11 cellular contexts compared by ENCODE assay signal in genomic region chr17:74860999-74861553, GRCh38. TPM values are rescaled to one million over a fixed set of nuclear protein-coding genes. Genes with fewer than 3 reads are reported as not detected.
DNase-seq lines count a peak whose midpoint lies in the region; ATAC-seq and TF ChIP-seq lines count a peak whose summit lies in the region.
"Had no signal": no experiment of that assay in that cellular context is flagged by ENCODE, and none has a peak within 500 bp of the region (broad histone marks: within the 10 kb centered on the region; RNA-seq: fewer than 3 reads in every experiment).

No MANE protein-coding gene starts in this region.

- no peak for TF ChIP-seq POLR2A in suprapubic skin (IDR thresholded peaks at IDR 0.05)

- peaks cover 10% of the 10 kb centered on the region for H3K36me3 ChIP-seq in suprapubic skin

- no peak overlapping the region for H3K27ac Mint-ChIP-seq in activated naive CD8-positive, alpha-beta T cell
- no peak overlapping the region for H3K27ac Mint-ChIP-seq in activated naive CD8-positive, alpha-beta T cell treated with anti-CD3 and anti-CD28 coated beads for 36 hours
- H3K27ac Mint-ChIP-seq in activated naive CD8-positive, alpha-beta T cell treated with anti-CD3 and anti-CD28 coated beads, Interleukin-2, amount 50 U/mL, for 24 hours: no peak overlapping the region

- H3K9me3 ChIP-seq in suprapubic skin: no peaks in the 10 kb centered on the region

- peaks cover 64% of the 10 kb centered on the region for H3K27me3 ChIP-seq in suprapubic skin

- H3K27ac ChIP-seq in suprapubic skin: no peak overlapping the region

- no CpG with 5 or more reads among the region's 70 CpGs for WGBS in suprapubic skin

- no peak for ATAC-seq in activated naive CD8-positive, alpha-beta T cell treated with anti-CD3 and anti-CD28 coated beads, Interleukin-2, amount 50 U/mL, for 24 hours
- ATAC-seq in GM21528 (IDR thresholded peaks at IDR 0.05; ENCODE audit: low FRiP score, unreplicated experiment): no peak

- H3K27me3 Mint-ChIP-seq in activated naive CD8-positive, alpha-beta T cell: peaks cover 16% of the 10 kb centered on the region
- H3K27me3 Mint-ChIP-seq in activated naive CD8-positive, alpha-beta T cell treated with anti-CD3 and anti-CD28 coated beads for 36 hours: peaks cover 61% of the 10 kb centered on the region
- peaks cover 43% of the 10 kb centered on the region for H3K27me3 Mint-ChIP-seq in activated naive CD8-positive, alpha-beta T cell treated with anti-CD3 and anti-CD28 coated beads, Interleukin-2, amount 50 U/mL, for 24 hours

- peaks cover 32% of the 10 kb centered on the region for H3K4me1 ChIP-seq in suprapubic skin

- DNase-seq in activated naive CD8-positive, alpha-beta T cell treated with anti-CD3 and anti-CD28 coated beads for 36 hours: no peak
- DNase-seq in activated naive CD8-positive, alpha-beta T cell treated with anti-CD3 and anti-CD28 coated beads, Interleukin-2, amount 50 U/mL, for 24 hours: no peak
- DNase-seq in left kidney (ENCODE audit: low read depth, low spot score): peak; percentile 40
- DNase-seq in suprapubic skin (ENCODE audit: low spot score in 2 of 2): no peak
- DNase-seq in activated CD4-positive, alpha-beta T cell treated with anti-CD3 and anti-CD28 coated beads, Interleukin-2, amount 50 U/mL, for 1 hour: no peak
- DNase-seq in HK-2 (ENCODE audit: unreplicated experiment): no peak
- DNase-seq: AML-193, cerebellar nuclear complex, NCI-H446 had no signal

- TF ChIP-seq CTCF in suprapubic skin (IDR thresholded peaks at IDR 0.05): no peak

- no peak for TF ChIP-seq EP300 in suprapubic skin (IDR thresholded peaks at IDR 0.05)

- peaks cover 5% of the 10 kb centered on the region for H3K36me3 Mint-ChIP-seq in activated naive CD8-positive, alpha-beta T cell
- H3K36me3 Mint-ChIP-seq in activated naive CD8-positive, alpha-beta T cell treated with anti-CD3 and anti-CD28 coated beads for 36 hours: no peaks in the 10 kb centered on the region
- no peaks in the 10 kb centered on the region for H3K36me3 Mint-ChIP-seq in activated naive CD8-positive, alpha-beta T cell treated with anti-CD3 and anti-CD28 coated beads, Interleukin-2, amount 50 U/mL, for 24 hours (ENCODE audit: low read depth)

- H3K4me1 Mint-ChIP-seq in activated naive CD8-positive, alpha-beta T cell (ENCODE audit: low read depth): peaks cover 12% of the 10 kb centered on the region
- peaks cover 12% of the 10 kb centered on the region for H3K4me1 Mint-ChIP-seq in activated naive CD8-positive, alpha-beta T cell treated with anti-CD3 and anti-CD28 coated beads for 36 hours
- H3K4me1 Mint-ChIP-seq in activated naive CD8-positive, alpha-beta T cell treated with anti-CD3 and anti-CD28 coated beads, Interleukin-2, amount 50 U/mL, for 24 hours: peaks cover 10% of the 10 kb centered on the region

- no peaks in the 10 kb centered on the region for H3K9me3 Mint-ChIP-seq in activated naive CD8-positive, alpha-beta T cell (ENCODE audit: low read depth)
- H3K9me3 Mint-ChIP-seq in activated naive CD8-positive, alpha-beta T cell treated with anti-CD3 and anti-CD28 coated beads for 36 hours: no peaks in the 10 kb centered on the region
- H3K9me3 Mint-ChIP-seq in activated naive CD8-positive, alpha-beta T cell treated with anti-CD3 and anti-CD28 coated beads, Interleukin-2, amount 50 U/mL, for 24 hours: no peaks in the 10 kb centered on the region

- peak overlapping the region; percentile 45 for H3K4me3 ChIP-seq in suprapubic skin

- H3K4me3 Mint-ChIP-seq in activated naive CD8-positive, alpha-beta T cell: peak overlapping the region; percentile 27
- H3K4me3 Mint-ChIP-seq in activated naive CD8-positive, alpha-beta T cell treated with anti-CD3 and anti-CD28 coated beads for 36 hours: no peak overlapping the region
- peak overlapping the region; percentile 21 for H3K4me3 Mint-ChIP-seq in activated naive CD8-positive, alpha-beta T cell treated with anti-CD3 and anti-CD28 coated beads, Interleukin-2, amount 50 U/mL, for 24 hours

RNA-seq across cellular contexts. Expression of gene GRIN2C, which starts 1.4 kb away (rescaled TPM):
- not detected for total RNA-seq in activated naive CD8-positive, alpha-beta T cell treated with anti-CD3 and anti-CD28 coated beads for 36 hours
- total RNA-seq in suprapubic skin: under 1 TPM in 1 of 4 donors, not detected in 3; 0.13 TPM

RNA-seq across cellular contexts. Expression of gene FDXR, which starts 11.7 kb away (rescaled TPM):
- total RNA-seq in activated naive CD8-positive, alpha-beta T cell treated with anti-CD3 and anti-CD28 coated beads for 36 hours: 10 to 100 TPM; 13.3 to 14.6 TPM
- total RNA-seq in suprapubic skin: 10 to 100 TPM; 19.1 to 34.1 (median 24.7) TPM

RNA-seq across cellular contexts. Expression of gene FADS6, which starts 32.4 kb away (rescaled TPM):
- total RNA-seq in activated naive CD8-positive, alpha-beta T cell treated with anti-CD3 and anti-CD28 coated beads for 36 hours: not detected
- 10 to 100 TPM in 2 of 4 donors, 1 to 10 TPM in 2; 4.9 to 11.6 (median 8.1) TPM for total RNA-seq in suprapubic skin

Comparison
In these comparisons a context has a peak if more than half of its experiments do, and no peak if none do; other contexts are left out.
1. RNA of gene FADS6, which starts 32.4 kb away (total RNA-seq): 4.9 to 11.6 TPM in suprapubic skin; not detected in activated naive CD8-positive, alpha-beta T cell treated with anti-CD3 and anti-CD28 coated beads for 36 hours; every median in the first group is over 4 times any median in the second.